22 cellular contexts compared by ENCODE assay signal in genomic region chr2:3326871-3327270, GRCh38. TPM values are rescaled to one million over a fixed set of nuclear protein-coding genes. Genes with fewer than 3 reads are reported as not detected.
A peak's percentile ranks its signal among the peaks of the same experiment; 100 is the strongest.
DNase-seq lines count a peak whose midpoint lies in the region; ATAC-seq and TF ChIP-seq lines count a peak whose summit lies in the region.
"Had no signal": no experiment of that assay in that cellular context is flagged by ENCODE, and none has a peak within 500 bp of the region (broad histone marks: within the 10 kb centered on the region; RNA-seq: fewer than 3 reads in every experiment).

No MANE protein-coding gene starts in this region.

- H3K9me3 Mint-ChIP-seq in activated CD4-positive, alpha-beta T cell treated with anti-CD3 and anti-CD28 coated beads for 36 hours (ENCODE audit: low read depth) = peaks cover 3% of the 10 kb centered on the region
- H3K9me3 Mint-ChIP-seq in activated CD4-positive, alpha-beta T cell treated with anti-CD3 and anti-CD28 coated beads, Interleukin-2, amount 10 ng/mL, durations not matched to agents 24 days and 14 days = peaks cover 10% of the 10 kb centered on the region
- H3K9me3 Mint-ChIP-seq in activated T-helper 17 cell treated with anti-CD3 and anti-CD28 coated beads, Interleukin-2, amount 50 U/mL, for 72 hours = no peaks in the 10 kb centered on the region
- peaks cover 10% of the 10 kb centered on the region for H3K9me3 Mint-ChIP-seq in nephron progenitor cell
- H3K9me3 Mint-ChIP-seq in stimulated activated naive B cell treated with anti-CD40 and anti-IgM and Interleukin-4, amounts not matched to agents 10 μg/mL and 1 μg/mL and 100 μg/mL, for 72 hours = peaks cover 0 to 3% of the 10 kb centered on the region in 2 donors
- H3K9me3 Mint-ChIP-seq in activated CD4-positive, alpha-beta T cell treated with anti-CD3 and anti-CD28 coated beads, Interleukin-2, amount 10 ng/mL, durations not matched to agents 7 days and 5 days = peaks cover 11% of the 10 kb centered on the region
- no peaks in the 10 kb centered on the region for H3K9me3 Mint-ChIP-seq in immature natural killer cell

- POLR2A ChIA-PET in activated CD4-positive, alpha-beta T cell treated with anti-CD3 and anti-CD28 coated beads for 36 hours (lab: Charles Lee) = no interaction called here
- POLR2A ChIA-PET in activated CD4-positive, alpha-beta T cell treated with anti-CD3 and anti-CD28 coated beads, Interleukin-2, amount 10 ng/mL, durations not matched to agents 7 days and 5 days (lab: Charles Lee) = no interaction called here

- CTCF ChIA-PET in activated CD4-positive, alpha-beta T cell treated with anti-CD3 and anti-CD28 coated beads for 36 hours (lab: Charles Lee) = no interaction called here
- CTCF ChIA-PET in activated CD4-positive, alpha-beta T cell treated with anti-CD3 and anti-CD28 coated beads, Interleukin-2, amount 10 ng/mL, durations not matched to agents 7 days and 5 days (lab: Charles Lee) = no interaction called here

- ATAC-seq in activated CD4-positive, alpha-beta T cell treated with anti-CD3 and anti-CD28 coated beads for 36 hours = no peak
- ATAC-seq in activated T-helper 17 cell treated with anti-CD3 and anti-CD28 coated beads, Interleukin-2, amount 50 U/mL, for 72 hours (replicated peaks) = no peak
- no peak for ATAC-seq in stimulated activated naive B cell treated with anti-CD40 and anti-IgM and Interleukin-4, amounts not matched to agents 10 μg/mL and 1 μg/mL and 100 μg/mL, for 72 hours (replicated peaks)
- no peak for ATAC-seq in HG02763 (IDR thresholded peaks at IDR 0.05; ENCODE audit: unreplicated experiment)
- ATAC-seq: HepG2 had no signal

- no peaks in the 10 kb centered on the region for H3K4me1 Mint-ChIP-seq in activated CD4-positive, alpha-beta T cell treated with anti-CD3 and anti-CD28 coated beads for 36 hours
- no peaks in the 10 kb centered on the region for H3K4me1 Mint-ChIP-seq in activated CD4-positive, alpha-beta T cell treated with anti-CD3 and anti-CD28 coated beads, Interleukin-2, amount 10 ng/mL, durations not matched to agents 24 days and 14 days
- H3K4me1 Mint-ChIP-seq in activated T-helper 17 cell treated with anti-CD3 and anti-CD28 coated beads, Interleukin-2, amount 50 U/mL, for 72 hours = peaks cover 12% of the 10 kb centered on the region
- H3K4me1 Mint-ChIP-seq in nephron progenitor cell = peaks cover 6% of the 10 kb centered on the region
- H3K4me1 Mint-ChIP-seq in stimulated activated naive B cell treated with anti-CD40 and anti-IgM and Interleukin-4, amounts not matched to agents 10 μg/mL and 1 μg/mL and 100 μg/mL, for 72 hours = peaks cover 10 to 19% of the 10 kb centered on the region in 2 donors
- no peaks in the 10 kb centered on the region for H3K4me1 Mint-ChIP-seq in activated CD4-positive, alpha-beta T cell treated with anti-CD3 and anti-CD28 coated beads, Interleukin-2, amount 10 ng/mL, durations not matched to agents 7 days and 5 days
- peaks cover 6 to 10% of the 10 kb centered on the region in 2 donors for H3K4me1 Mint-ChIP-seq in immature natural killer cell
- H3K4me1 Mint-ChIP-seq: CD14-positive monocyte had no signal

- TF ChIP-seq CTCF in nephron progenitor cell (IDR thresholded peaks at IDR 0.05) = no peak

- intact Hi-C loops in activated CD4-positive, alpha-beta T cell treated with anti-CD3 and anti-CD28 coated beads for 36 hours (cut with DNase I, micrococcal nuclease) = no loop called here
- intact Hi-C loops in activated CD4-positive, alpha-beta T cell treated with anti-CD3 and anti-CD28 coated beads, Interleukin-2, amount 10 ng/mL, durations not matched to agents 24 days and 14 days (cut with micrococcal nuclease) = no loop called here

- H3K4me3 Mint-ChIP-seq in activated CD4-positive, alpha-beta T cell treated with anti-CD3 and anti-CD28 coated beads for 36 hours = no peak overlapping the region
- no peak overlapping the region for H3K4me3 Mint-ChIP-seq in activated CD4-positive, alpha-beta T cell treated with anti-CD3 and anti-CD28 coated beads, Interleukin-2, amount 10 ng/mL, durations not matched to agents 24 days and 14 days
- H3K4me3 Mint-ChIP-seq in activated T-helper 17 cell treated with anti-CD3 and anti-CD28 coated beads, Interleukin-2, amount 50 U/mL, for 72 hours = no peak overlapping the region
- H3K4me3 Mint-ChIP-seq in nephron progenitor cell (no peak overlapping the region), immature natural killer cell (no peak overlapping the region)
- H3K4me3 Mint-ChIP-seq in stimulated activated naive B cell treated with anti-CD40 and anti-IgM and Interleukin-4, amounts not matched to agents 10 μg/mL and 1 μg/mL and 100 μg/mL, for 72 hours = no peak overlapping the region
- no peak overlapping the region for H3K4me3 Mint-ChIP-seq in activated CD4-positive, alpha-beta T cell treated with anti-CD3 and anti-CD28 coated beads, Interleukin-2, amount 10 ng/mL, durations not matched to agents 7 days and 5 days
- H3K4me3 Mint-ChIP-seq: B cell, CD14-positive monocyte had no signal

- no peak for DNase-seq in activated CD4-positive, alpha-beta T cell treated with anti-CD3 and anti-CD28 coated beads for 36 hours
- DNase-seq in activated CD4-positive, alpha-beta T cell treated with anti-CD3 and anti-CD28 coated beads, Interleukin-2, amount 10 ng/mL, durations not matched to agents 24 days and 14 days = no peak
- DNase-seq in nephron progenitor cell = no peak
- no peak for DNase-seq in stimulated activated naive B cell treated with anti-CD40 and anti-IgM and Interleukin-4, amounts not matched to agents 10 μg/mL and 1 μg/mL and 100 μg/mL, for 72 hours
- DNase-seq in activated CD4-positive, alpha-beta T cell treated with anti-CD3 and anti-CD28 coated beads, Interleukin-2, amount 10 ng/mL, durations not matched to agents 7 days and 5 days = no peak
- no peak for DNase-seq in immature natural killer cell
- DNase-seq: Calu3, DMS153, DND-41, Karpas-422, NCI-H1092 treated with DMSO at 0.1 percent for 48 hours, NCI-H1436 treated with DMSO at 0.1 percent for 48 hours, NCI-H187 treated with DMSO at 0.1 percent for 48 hours, NCI-H2171 treated with DMSO at 0.1 percent for 48 hours, NCI-H345, NCI-H524 treated with DMSO at 0.1 percent for 48 hours, NCI-H774 had no signal

- no peaks in the 10 kb centered on the region for H3K27me3 Mint-ChIP-seq in activated CD4-positive, alpha-beta T cell treated with anti-CD3 and anti-CD28 coated beads for 36 hours
- no peaks in the 10 kb centered on the region for H3K27me3 Mint-ChIP-seq in activated CD4-positive, alpha-beta T cell treated with anti-CD3 and anti-CD28 coated beads, Interleukin-2, amount 10 ng/mL, durations not matched to agents 24 days and 14 days
- no peaks in the 10 kb centered on the region for H3K27me3 Mint-ChIP-seq in activated T-helper 17 cell treated with anti-CD3 and anti-CD28 coated beads, Interleukin-2, amount 50 U/mL, for 72 hours
- peaks cover 12% of the 10 kb centered on the region for H3K27me3 Mint-ChIP-seq in nephron progenitor cell (ENCODE audit: low read depth, poor library complexity)
- no peaks in the 10 kb centered on the region for H3K27me3 Mint-ChIP-seq in stimulated activated naive B cell treated with anti-CD40 and anti-IgM and Interleukin-4, amounts not matched to agents 10 μg/mL and 1 μg/mL and 100 μg/mL, for 72 hours
- no peaks in the 10 kb centered on the region for H3K27me3 Mint-ChIP-seq in activated CD4-positive, alpha-beta T cell treated with anti-CD3 and anti-CD28 coated beads, Interleukin-2, amount 10 ng/mL, durations not matched to agents 7 days and 5 days
- peaks cover 2% of the 10 kb centered on the region in 3 donors for H3K27me3 Mint-ChIP-seq in immature natural killer cell (ENCODE audit: low read depth in 3 of 3)
- H3K27me3 Mint-ChIP-seq: B cell had no signal

- H3K27ac Mint-ChIP-seq in activated CD4-positive, alpha-beta T cell treated with anti-CD3 and anti-CD28 coated beads for 36 hours = peak overlapping the region; percentile 35
- no peak overlapping the region for H3K27ac Mint-ChIP-seq in activated CD4-positive, alpha-beta T cell treated with anti-CD3 and anti-CD28 coated beads, Interleukin-2, amount 10 ng/mL, durations not matched to agents 24 days and 14 days
- peak overlapping the region; percentile 26 for H3K27ac Mint-ChIP-seq in activated T-helper 17 cell treated with anti-CD3 and anti-CD28 coated beads, Interleukin-2, amount 50 U/mL, for 72 hours
- H3K27ac Mint-ChIP-seq in nephron progenitor cell (peak overlapping the region; percentile 71), immature natural killer cell (peak overlapping the region in 2 of 6 donors; percentile 16 to 61)
- peak overlapping the region; percentile 28 for H3K27ac Mint-ChIP-seq in stimulated activated naive B cell treated with anti-CD40 and anti-IgM and Interleukin-4, amounts not matched to agents 10 μg/mL and 1 μg/mL and 100 μg/mL, for 72 hours
- H3K27ac Mint-ChIP-seq in activated CD4-positive, alpha-beta T cell treated with anti-CD3 and anti-CD28 coated beads, Interleukin-2, amount 10 ng/mL, durations not matched to agents 7 days and 5 days = no peak overlapping the region

- H3K36me3 Mint-ChIP-seq in activated CD4-positive, alpha-beta T cell treated with anti-CD3 and anti-CD28 coated beads for 36 hours (ENCODE audit: low read depth) = peaks cover 19% of the 10 kb centered on the region
- H3K36me3 Mint-ChIP-seq in activated CD4-positive, alpha-beta T cell treated with anti-CD3 and anti-CD28 coated beads, Interleukin-2, amount 10 ng/mL, durations not matched to agents 24 days and 14 days (ENCODE audit: low read depth) = peaks cover 18% of the 10 kb centered on the region
- peaks cover 20% of the 10 kb centered on the region for H3K36me3 Mint-ChIP-seq in activated T-helper 17 cell treated with anti-CD3 and anti-CD28 coated beads, Interleukin-2, amount 50 U/mL, for 72 hours (ENCODE audit: low read depth)
- H3K36me3 Mint-ChIP-seq in nephron progenitor cell (ENCODE audit: low read depth) (peaks cover 38% of the 10 kb centered on the region), immature natural killer cell (peaks cover 12 to 16% (median 12%) of the 10 kb centered on the region in 3 donors)
- H3K36me3 Mint-ChIP-seq in stimulated activated naive B cell treated with anti-CD40 and anti-IgM and Interleukin-4, amounts not matched to agents 10 μg/mL and 1 μg/mL and 100 μg/mL, for 72 hours = peaks cover 43 to 48% of the 10 kb centered on the region in 2 donors
- peaks cover 14% of the 10 kb centered on the region for H3K36me3 Mint-ChIP-seq in activated CD4-positive, alpha-beta T cell treated with anti-CD3 and anti-CD28 coated beads, Interleukin-2, amount 10 ng/mL, durations not matched to agents 7 days and 5 days (ENCODE audit: low read depth)

RNA-seq across cellular contexts. Expression of gene EIPR1, which starts 50.7 kb away (rescaled TPM):
- total RNA-seq in activated CD4-positive, alpha-beta T cell treated with anti-CD3 and anti-CD28 coated beads for 36 hours = 10 to 100 TPM; 38.6 to 58.2 TPM
- total RNA-seq in activated CD4-positive, alpha-beta T cell treated with anti-CD3 and anti-CD28 coated beads, Interleukin-2, amount 10 ng/mL, durations not matched to agents 24 days and 14 days = 47.6 and 52.1 TPM in 2 replicates
- 10 to 100 TPM; 26.1 to 45.7 TPM for total RNA-seq in activated T-helper 17 cell treated with anti-CD3 and anti-CD28 coated beads, Interleukin-2, amount 50 U/mL, for 72 hours
- 10 to 100 TPM; 36.2 to 42.7 TPM for total RNA-seq in activated CD4-positive, alpha-beta T cell treated with anti-CD3 and anti-CD28 coated beads, Interleukin-2, amount 10 ng/mL, durations not matched to agents 7 days and 5 days
- polyA plus RNA-seq in immature natural killer cell = 10 to 100 TPM; 37.1 to 47.7 (median 41.1) TPM

RNA-seq across cellular contexts. Expression of gene TRAPPC12, which starts 52.6 kb away (rescaled TPM):
- total RNA-seq in activated CD4-positive, alpha-beta T cell treated with anti-CD3 and anti-CD28 coated beads for 36 hours = 10 to 100 TPM; 60.0 to 73.1 TPM
- 87.8 and 91.7 TPM in 2 replicates for total RNA-seq in activated CD4-positive, alpha-beta T cell treated with anti-CD3 and anti-CD28 coated beads, Interleukin-2, amount 10 ng/mL, durations not matched to agents 24 days and 14 days
- total RNA-seq in activated T-helper 17 cell treated with anti-CD3 and anti-CD28 coated beads, Interleukin-2, amount 50 U/mL, for 72 hours = 10 to 100 TPM; 67.2 to 70.6 TPM
- 10 to 100 TPM; 84.0 to 88.0 TPM for total RNA-seq in activated CD4-positive, alpha-beta T cell treated with anti-CD3 and anti-CD28 coated beads, Interleukin-2, amount 10 ng/mL, durations not matched to agents 7 days and 5 days
- polyA plus RNA-seq in immature natural killer cell = 10 to 100 TPM; 14.4 to 41.4 (median 19.9) TPM

Comparison
In these comparisons a context has a peak if more than half of its experiments do, and no peak if none do; other contexts are left out.
1. H3K27ac Mint-ChIP-seq: peak in activated CD4-positive, alpha-beta T cell treated with anti-CD3 and anti-CD28 coated beads for 36 hours (single experiment), activated T-helper 17 cell treated with anti-CD3 and anti-CD28 coated beads, Interleukin-2, amount 50 U/mL, for 72 hours (single experiment), nephron progenitor cell (single experiment) and stimulated activated naive B cell treated with anti-CD40 and anti-IgM and Interleukin-4, amounts not matched to agents 10 μg/mL and 1 μg/mL and 100 μg/mL, for 72 hours (single experiment); none in activated CD4-positive, alpha-beta T cell treated with anti-CD3 and anti-CD28 coated beads, Interleukin-2, amount 10 ng/mL, durations not matched to agents 24 days and 14 days (single experiment) and activated CD4-positive, alpha-beta T cell treated with anti-CD3 and anti-CD28 coated beads, Interleukin-2, amount 10 ng/mL, durations not matched to agents 7 days and 5 days (single experiment).